1 cellular context compared by ENCODE assay signal in the genomic region with DNA sequence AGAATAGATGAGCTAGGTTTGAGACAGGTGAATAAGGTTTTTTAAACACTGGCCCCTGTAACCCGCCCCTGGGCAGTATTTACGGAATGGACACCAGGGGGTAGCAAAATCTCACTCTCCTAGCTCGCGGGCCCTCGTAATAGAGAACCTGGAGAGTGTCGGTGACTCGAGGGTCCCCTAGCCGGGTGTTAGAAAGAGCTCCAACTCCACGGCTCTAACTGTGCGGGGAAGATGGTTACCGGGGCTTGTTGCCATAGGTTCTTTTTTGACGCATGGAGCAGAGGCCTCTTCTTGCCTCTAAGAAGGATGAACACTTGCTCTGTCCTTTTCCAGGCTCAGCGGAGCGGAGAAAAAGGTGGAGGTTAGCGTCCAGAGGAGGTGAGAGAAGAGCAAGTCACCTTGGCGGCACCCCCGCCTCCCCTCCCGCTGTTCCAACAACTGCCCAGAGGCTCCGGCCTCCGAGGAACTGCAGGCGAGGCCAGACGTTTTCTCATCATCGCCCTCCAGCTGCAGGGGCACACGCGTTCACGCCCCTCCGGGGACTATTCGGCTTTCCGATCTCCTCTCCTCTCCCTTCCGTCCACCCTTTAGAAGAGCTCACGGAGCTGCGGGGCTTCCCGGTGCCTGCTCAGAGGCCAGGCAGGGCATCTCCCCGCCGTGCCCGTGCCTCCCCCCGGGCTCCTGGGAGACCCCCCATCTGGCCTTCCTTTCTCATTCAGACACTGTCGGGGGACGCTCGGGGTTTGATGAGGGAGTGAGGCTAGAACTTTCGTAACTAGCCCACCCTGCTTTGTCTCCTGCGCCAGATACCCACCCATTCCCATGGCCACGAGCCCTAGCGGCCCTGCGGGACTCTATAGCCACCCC.
A peak's percentile ranks its signal among the peaks of the same experiment; 100 is the strongest.
TF ChIP-seq lines count a peak whose summit lies in the region.

No MANE protein-coding gene starts in this region.

TF ChIP-seq in HepG2, 621 proteins besides CTCF, POLR2A, EP300 and RAD21 (continued from another document and continues in another):
- no peak for TF ChIP-seq ZNF704 (CRISPR knock-in tag; IDR thresholded peaks at IDR 0.05; ENCODE audit: borderline replicate concordance)
- TF ChIP-seq RFX5 (IDR thresholded peaks at IDR 0.05; ENCODE audit: low read depth, low read length), result no peak
- TF ChIP-seq CEBPZ (IDR thresholded peaks at IDR 0.05; ENCODE audit: low read length), result no peak
- TF ChIP-seq ZKSCAN5 (CRISPR knock-in tag; IDR thresholded peaks at IDR 0.05), result peak; percentile 95
- peak; percentile 71; the same call in 1 of the 2 replicates for TF ChIP-seq ZNF547 (CRISPR knock-in tag; IDR thresholded peaks at IDR 0.05)
- TF ChIP-seq, protein P1, sequence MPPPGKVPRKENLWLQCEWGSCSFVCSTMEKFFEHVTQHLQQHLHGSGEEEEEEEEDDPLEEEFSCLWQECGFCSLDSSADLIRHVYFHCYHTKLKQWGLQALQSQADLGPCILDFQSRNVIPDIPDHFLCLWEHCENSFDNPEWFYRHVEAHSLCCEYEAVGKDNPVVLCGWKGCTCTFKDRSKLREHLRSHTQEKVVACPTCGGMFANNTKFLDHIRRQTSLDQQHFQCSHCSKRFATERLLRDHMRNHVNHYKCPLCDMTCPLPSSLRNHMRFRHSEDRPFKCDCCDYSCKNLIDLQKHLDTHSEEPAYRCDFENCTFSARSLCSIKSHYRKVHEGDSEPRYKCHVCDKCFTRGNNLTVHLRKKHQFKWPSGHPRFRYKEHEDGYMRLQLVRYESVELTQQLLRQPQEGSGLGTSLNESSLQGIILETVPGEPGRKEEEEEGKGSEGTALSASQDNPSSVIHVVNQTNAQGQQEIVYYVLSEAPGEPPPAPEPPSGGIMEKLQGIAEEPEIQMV (CRISPR knock-in tag; IDR thresholded peaks at IDR 0.05; ENCODE audit: low read depth), result no peak
- no peak for TF ChIP-seq ZNF678 (CRISPR knock-in tag; IDR thresholded peaks at IDR 0.05)
- TF ChIP-seq PATZ1 (CRISPR knock-in tag; IDR thresholded peaks at IDR 0.05), result peak; percentile 45
- TF ChIP-seq NFE2 (CRISPR knock-in tag; IDR thresholded peaks at IDR 0.05), result no peak
- TF ChIP-seq ZFP37 (CRISPR knock-in tag; IDR thresholded peaks at IDR 0.05; ENCODE audit: borderline replicate concordance), result 0 out of 2 replicates have a peak, but pooled peaks have one; percentile 49
- no peak for TF ChIP-seq ZBTB39 (CRISPR knock-in tag; IDR thresholded peaks at IDR 0.05)
- TF ChIP-seq, protein P2, sequence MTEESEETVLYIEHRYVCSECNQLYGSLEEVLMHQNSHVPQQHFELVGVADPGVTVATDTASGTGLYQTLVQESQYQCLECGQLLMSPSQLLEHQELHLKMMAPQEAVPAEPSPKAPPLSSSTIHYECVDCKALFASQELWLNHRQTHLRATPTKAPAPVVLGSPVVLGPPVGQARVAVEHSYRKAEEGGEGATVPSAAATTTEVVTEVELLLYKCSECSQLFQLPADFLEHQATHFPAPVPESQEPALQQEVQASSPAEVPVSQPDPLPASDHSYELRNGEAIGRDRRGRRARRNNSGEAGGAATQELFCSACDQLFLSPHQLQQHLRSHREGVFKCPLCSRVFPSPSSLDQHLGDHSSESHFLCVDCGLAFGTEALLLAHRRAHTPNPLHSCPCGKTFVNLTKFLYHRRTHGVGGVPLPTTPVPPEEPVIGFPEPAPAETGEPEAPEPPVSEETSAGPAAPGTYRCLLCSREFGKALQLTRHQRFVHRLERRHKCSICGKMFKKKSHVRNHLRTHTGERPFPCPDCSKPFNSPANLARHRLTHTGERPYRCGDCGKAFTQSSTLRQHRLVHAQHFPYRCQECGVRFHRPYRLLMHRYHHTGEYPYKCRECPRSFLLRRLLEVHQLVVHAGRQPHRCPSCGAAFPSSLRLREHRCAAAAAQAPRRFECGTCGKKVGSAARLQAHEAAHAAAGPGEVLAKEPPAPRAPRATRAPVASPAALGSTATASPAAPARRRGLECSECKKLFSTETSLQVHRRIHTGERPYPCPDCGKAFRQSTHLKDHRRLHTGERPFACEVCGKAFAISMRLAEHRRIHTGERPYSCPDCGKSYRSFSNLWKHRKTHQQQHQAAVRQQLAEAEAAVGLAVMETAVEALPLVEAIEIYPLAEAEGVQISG (CRISPR knock-in tag; IDR thresholded peaks at IDR 0.05), result no peak
- TF ChIP-seq, protein P3, sequence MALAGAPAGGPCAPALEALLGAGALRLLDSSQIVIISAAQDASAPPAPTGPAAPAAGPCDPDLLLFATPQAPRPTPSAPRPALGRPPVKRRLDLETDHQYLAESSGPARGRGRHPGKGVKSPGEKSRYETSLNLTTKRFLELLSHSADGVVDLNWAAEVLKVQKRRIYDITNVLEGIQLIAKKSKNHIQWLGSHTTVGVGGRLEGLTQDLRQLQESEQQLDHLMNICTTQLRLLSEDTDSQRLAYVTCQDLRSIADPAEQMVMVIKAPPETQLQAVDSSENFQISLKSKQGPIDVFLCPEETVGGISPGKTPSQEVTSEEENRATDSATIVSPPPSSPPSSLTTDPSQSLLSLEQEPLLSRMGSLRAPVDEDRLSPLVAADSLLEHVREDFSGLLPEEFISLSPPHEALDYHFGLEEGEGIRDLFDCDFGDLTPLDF (CRISPR knock-in tag; IDR thresholded peaks at IDR 0.05), result no peak
- peak; percentile 42; the same call in 1 of the 2 replicates for TF ChIP-seq THAP11 (CRISPR knock-in tag; IDR thresholded peaks at IDR 0.05)
- TF ChIP-seq SMARCE1 (IDR thresholded peaks at IDR 0.05; ENCODE audit: borderline replicate concordance), result no peak
- TF ChIP-seq ZUFSP (CRISPR knock-in tag; IDR thresholded peaks at IDR 0.05; ENCODE audit: borderline replicate concordance), result no peak
- TF ChIP-seq ZNF572 (CRISPR knock-in tag; IDR thresholded peaks at IDR 0.05), result no peak
- TF ChIP-seq, protein P4, sequence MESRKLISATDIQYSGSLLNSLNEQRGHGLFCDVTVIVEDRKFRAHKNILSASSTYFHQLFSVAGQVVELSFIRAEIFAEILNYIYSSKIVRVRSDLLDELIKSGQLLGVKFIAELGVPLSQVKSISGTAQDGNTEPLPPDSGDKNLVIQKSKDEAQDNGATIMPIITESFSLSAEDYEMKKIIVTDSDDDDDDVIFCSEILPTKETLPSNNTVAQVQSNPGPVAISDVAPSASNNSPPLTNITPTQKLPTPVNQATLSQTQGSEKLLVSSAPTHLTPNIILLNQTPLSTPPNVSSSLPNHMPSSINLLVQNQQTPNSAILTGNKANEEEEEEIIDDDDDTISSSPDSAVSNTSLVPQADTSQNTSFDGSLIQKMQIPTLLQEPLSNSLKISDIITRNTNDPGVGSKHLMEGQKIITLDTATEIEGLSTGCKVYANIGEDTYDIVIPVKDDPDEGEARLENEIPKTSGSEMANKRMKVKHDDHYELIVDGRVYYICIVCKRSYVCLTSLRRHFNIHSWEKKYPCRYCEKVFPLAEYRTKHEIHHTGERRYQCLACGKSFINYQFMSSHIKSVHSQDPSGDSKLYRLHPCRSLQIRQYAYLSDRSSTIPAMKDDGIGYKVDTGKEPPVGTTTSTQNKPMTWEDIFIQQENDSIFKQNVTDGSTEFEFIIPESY (CRISPR knock-in tag; IDR thresholded peaks at IDR 0.05), result no peak; the same call in 1 of the 2 replicates
- TF ChIP-seq, protein P5, sequence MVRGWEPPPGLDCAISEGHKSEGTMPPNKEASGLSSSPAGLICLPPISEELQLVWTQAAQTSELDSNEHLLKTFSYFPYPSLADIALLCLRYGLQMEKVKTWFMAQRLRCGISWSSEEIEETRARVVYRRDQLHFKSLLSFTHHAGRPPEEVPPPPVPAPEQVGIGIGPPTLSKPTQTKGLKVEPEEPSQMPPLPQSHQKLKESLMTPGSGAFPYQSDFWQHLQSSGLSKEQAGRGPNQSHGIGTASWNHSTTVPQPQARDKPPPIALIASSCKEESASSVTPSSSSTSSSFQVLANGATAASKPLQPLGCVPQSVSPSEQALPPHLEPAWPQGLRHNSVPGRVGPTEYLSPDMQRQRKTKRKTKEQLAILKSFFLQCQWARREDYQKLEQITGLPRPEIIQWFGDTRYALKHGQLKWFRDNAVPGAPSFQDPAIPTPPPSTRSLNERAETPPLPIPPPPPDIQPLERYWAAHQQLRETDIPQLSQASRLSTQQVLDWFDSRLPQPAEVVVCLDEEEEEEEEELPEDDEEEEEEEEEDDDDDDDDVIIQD (CRISPR knock-in tag; IDR thresholded peaks at IDR 0.05; ENCODE audit: low read depth), result peak; percentile 29; the same call in 1 of the 2 replicates
- TF ChIP-seq HOXA5 (CRISPR knock-in tag; IDR thresholded peaks at IDR 0.05), result peak; percentile 82
- TF ChIP-seq ZNF503 (CRISPR knock-in tag; IDR thresholded peaks at IDR 0.05), result no peak
- TF ChIP-seq, protein P6, sequence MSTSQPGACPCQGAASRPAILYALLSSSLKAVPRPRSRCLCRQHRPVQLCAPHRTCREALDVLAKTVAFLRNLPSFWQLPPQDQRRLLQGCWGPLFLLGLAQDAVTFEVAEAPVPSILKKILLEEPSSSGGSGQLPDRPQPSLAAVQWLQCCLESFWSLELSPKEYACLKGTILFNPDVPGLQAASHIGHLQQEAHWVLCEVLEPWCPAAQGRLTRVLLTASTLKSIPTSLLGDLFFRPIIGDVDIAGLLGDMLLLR (CRISPR knock-in tag; IDR thresholded peaks at IDR 0.05), result no peak; the same call in none of the 2 replicates
